21 cellular contexts compared by ENCODE assay signal in the genomic region with DNA sequence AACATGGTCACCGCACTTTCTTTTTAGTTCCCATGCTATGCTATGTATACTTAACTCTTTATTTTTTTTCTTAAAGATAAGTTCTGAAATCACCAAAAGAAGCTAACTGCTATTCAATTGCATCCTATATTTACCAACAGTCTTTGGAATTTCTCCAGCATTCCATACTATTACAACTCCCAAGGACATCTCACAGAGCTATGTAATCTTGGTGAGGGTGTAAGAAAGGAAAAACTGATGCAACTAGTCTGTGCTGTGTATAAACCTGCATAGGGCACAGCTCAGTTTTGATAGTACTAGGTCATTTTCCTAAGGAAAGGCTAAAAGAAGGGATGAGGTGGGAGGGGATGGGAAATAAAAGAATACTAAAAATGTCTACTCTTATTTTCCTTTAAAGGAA.
DNase-seq lines count a peak whose midpoint lies in the region; ATAC-seq, FAIRE-seq and TF ChIP-seq lines count a peak whose summit lies in the region.
"Had no signal": no experiment of that assay in that cellular context is flagged by ENCODE, and none has a peak within 500 bp of the region (broad histone marks: within the 10 kb centered on the region; RNA-seq: fewer than 3 reads in every experiment).

No MANE protein-coding gene starts in this region.

- H3K27ac ChIP-seq in RWPE1 (no peak overlapping the region), small intestine (ENCODE audit: low read depth in 1 of 2, low read length in 1 of 2) (no peak overlapping the region)
- H3K27ac ChIP-seq: cardiac muscle cell, HL-60, ovary, uterus had no signal

- no peaks in the 10 kb centered on the region for H3K27me3 Mint-ChIP-seq in progenitor cell of endocrine pancreas

- H3K36me3 Mint-ChIP-seq in progenitor cell of endocrine pancreas (ENCODE audit: insufficient read depth), result peaks cover 2% of the 10 kb centered on the region
- H3K36me3 Mint-ChIP-seq: CD4-positive, CD25-positive, alpha-beta regulatory T cell had no signal

- H3K36me3 ChIP-seq in small intestine (ENCODE audit: control insufficient read depth in 2 of 2, insufficient read depth in 2 of 2, low read length in 2 of 2), result no peaks in the 10 kb centered on the region
- H3K36me3 ChIP-seq: cardiac muscle cell, ovary, uterus had no signal

- TF ChIP-seq CTCF in RWPE1 (conservative IDR thresholded peaks at IDR 0.05; ENCODE audit: low read depth) (no peak), progenitor cell of endocrine pancreas (IDR thresholded peaks at IDR 0.05; ENCODE audit: unreplicated experiment) (no peak)

- 93 to 97% (median 94%) methylated on average over 1 of the region's 1 CpG for WGBS in small intestine, 3 donors

- no peak overlapping the region for H3K4me3 ChIP-seq in small intestine (ENCODE audit: low read depth in 1 of 2, low read length in 2 of 2)
- H3K4me3 ChIP-seq: cardiac muscle cell, ovary, uterus had no signal

- intact Hi-C loops in Right ventricle myocardium inferior (cut with DNase I), result no loop called here

- no peaks in the 10 kb centered on the region for H3K4me1 ChIP-seq in small intestine (ENCODE audit: control insufficient read depth in 2 of 2, insufficient read depth in 1 of 2, low read depth in 1 of 2, low read length in 1 of 2)
- H3K4me1 ChIP-seq: uterus had no signal

- H3K4me3 Mint-ChIP-seq in progenitor cell of endocrine pancreas (ENCODE audit: low read depth), result no peak overlapping the region
- H3K4me3 Mint-ChIP-seq: CD4-positive, CD25-positive, alpha-beta regulatory T cell; effector memory CD8-positive, alpha-beta T cell; stimulated activated naive CD8-positive, alpha-beta T cell treated with anti-CD3 and anti-CD28 coated beads, Interleukin-15, Interleukin-2, amounts not matched to agents 100 ng/mL and 50 ng/mL, for 24 hours had no signal

- FAIRE-seq in G401.6 (lab: Jason Lieb, UNC) (peak; percentile 8), small intestine (lab: Jason Lieb, UNC) (no peak)
- FAIRE-seq: GM12892 had no signal

- H3K4me1 Mint-ChIP-seq in progenitor cell of endocrine pancreas (ENCODE audit: low read depth), result peaks cover 50% of the 10 kb centered on the region
- H3K4me1 Mint-ChIP-seq: CD4-positive, CD25-positive, alpha-beta regulatory T cell had no signal

- H3K27ac Mint-ChIP-seq in progenitor cell of endocrine pancreas, result peak overlapping the region; percentile 72
- H3K27ac Mint-ChIP-seq: CD4-positive, CD25-positive, alpha-beta regulatory T cell; effector memory CD8-positive, alpha-beta T cell had no signal

- POLR2A ChIA-PET in RWPE1 (lab: Yijun Ruan, JAX; ENCODE audit: low non-redundant PET), result no interaction called here

- no peaks in the 10 kb centered on the region for H3K27me3 ChIP-seq in small intestine (ENCODE audit: control insufficient read depth in 2 of 2, insufficient read depth in 2 of 2, low read length in 2 of 2)
- H3K27me3 ChIP-seq: ovary, uterus had no signal

- H3K9me3 ChIP-seq in small intestine (ENCODE audit: control insufficient read depth, low read depth), result no peaks in the 10 kb centered on the region
- H3K9me3 ChIP-seq: ovary, uterus had no signal

- CTCF ChIA-PET in RWPE1 (lab: Yijun Ruan, JAX), result interaction anchor here (0.6 kb wide), 2 partner anchors 86 to 112 kb away, joined by 4 to 11 read pairs; no protein-coding TSS in a partner anchor

- DNase-seq in RWPE1 (ENCODE audit: low spot score) (peak; percentile 23), fibroblast of gingiva (ENCODE audit: low read depth) (peak; percentile 80), progenitor cell of endocrine pancreas (ENCODE audit: low spot score, unreplicated experiment) (no peak), Right ventricle myocardium inferior (ENCODE audit: missing footprints) (no peak), NCI-H2171 treated with DMSO at 0.1 percent for 48 hours (lab: John Stamatoyannopoulos, UW) (no peak), small intestine (no peak)
- DNase-seq: activated gamma-delta T cell treated with Interleukin-2 at 50 U/mL for 16 hours; CD4-positive, CD25-positive, alpha-beta regulatory T cell; effector memory CD8-positive, alpha-beta T cell; glutamatergic neuron; kidney glomerular epithelial cell; NCI-H1694 treated with DMSO at 0.1 percent for 48 hours; NCI-H526; ovary; PC-3; uterus had no signal

- peaks cover 3% of the 10 kb centered on the region for H3K9me3 Mint-ChIP-seq in progenitor cell of endocrine pancreas (ENCODE audit: low read depth)
- H3K9me3 Mint-ChIP-seq: stimulated activated naive CD8-positive, alpha-beta T cell treated with anti-CD3 and anti-CD28 coated beads, Interleukin-15, Interleukin-2, amounts not matched to agents 100 ng/mL and 50 ng/mL, for 24 hours had no signal

- ATAC-seq in Right ventricle myocardium inferior, result no peak
- ATAC-seq: effector memory CD8-positive, alpha-beta T cell; PC-3 had no signal

Comparison
In these comparisons a context has a peak if more than half of its experiments do, and no peak if none do; other contexts are left out.
1. DNase-seq: peak in RWPE1 (single experiment) and fibroblast of gingiva (single experiment); none in progenitor cell of endocrine pancreas (single experiment), Right ventricle myocardium inferior (single experiment), NCI-H2171 treated with DMSO at 0.1 percent for 48 hours (single experiment) and small intestine (single experiment).